Comparison of ENCODE assay signal across 37 cellular contexts in the genomic region with DNA sequence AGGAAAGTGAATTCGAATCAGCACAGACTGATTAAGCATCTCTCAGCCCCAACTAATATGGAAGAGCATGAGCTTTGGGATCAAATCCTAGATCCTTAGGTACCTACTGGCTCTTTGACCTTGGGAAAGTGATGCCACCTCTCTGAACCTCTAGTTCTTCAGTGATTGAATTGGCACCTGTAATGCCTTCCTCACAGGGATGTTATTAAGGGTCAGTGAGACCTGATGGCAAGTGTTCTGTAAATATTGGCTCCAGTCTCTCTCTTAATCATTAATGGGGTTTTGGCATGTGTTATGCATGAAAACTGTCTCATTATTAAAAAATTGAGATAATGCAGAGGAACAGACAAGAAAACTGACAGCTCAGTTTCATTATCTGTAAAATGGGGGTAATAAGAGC.
DNase-seq lines count a peak whose midpoint lies in the region; ATAC-seq, FAIRE-seq and TF ChIP-seq lines count a peak whose summit lies in the region.
"Had no signal": no experiment of that assay in that cellular context is flagged by ENCODE, and none has a peak within 500 bp of the region (broad histone marks: within the 10 kb centered on the region; RNA-seq: fewer than 3 reads in every experiment).

No MANE protein-coding gene starts in this region.

- H3K4me3 Mint-ChIP-seq in central memory CD8-positive, alpha-beta T cell: no peak overlapping the region
- H3K4me3 Mint-ChIP-seq in HFFc6: no peak overlapping the region
- H3K4me3 Mint-ChIP-seq: B cell; CD14-positive monocyte; CD4-positive, alpha-beta memory T cell; CD4-positive, alpha-beta T cell; CD4-positive, CD25-positive, alpha-beta regulatory T cell; CD8-positive, alpha-beta T cell had no signal

- TF ChIP-seq CTCF in right lobe of liver (IDR thresholded peaks at IDR 0.05) (no peak), HepG2 (CRISPR knock-in tag; IDR thresholded peaks at IDR 0.05) (no peak), LNCaP clone FGC (IDR thresholded peaks at IDR 0.05; ENCODE audit: control insufficient read depth, extremely low read depth, insufficient read depth) (no peak), VCaP (conservative IDR thresholded peaks at IDR 0.05) (no peak), HFFc6 (IDR thresholded peaks at IDR 0.05) (no peak)

- H3K4me2 ChIP-seq in HepG2 (ENCODE audit: low read depth, low read length): no peak overlapping the region
- H3K4me2 ChIP-seq: A549; BLaER1; BLaER1 treated with 17β-estradiol and CSF1 and Interleukin-3, amounts not matched to agents 10 nM and 100 nM had no signal

- no peaks in the 10 kb centered on the region for H3K9me3 ChIP-seq in right lobe of liver
- H3K9me3 ChIP-seq in HepG2 (ENCODE audit: low read length): no peaks in the 10 kb centered on the region
- H3K9me3 ChIP-seq: A549; BE2C; BLaER1; BLaER1 treated with 17β-estradiol and CSF1 and Interleukin-3, amounts not matched to agents 10 nM and 100 nM; Caco-2 had no signal

- H3K4me1 Mint-ChIP-seq in central memory CD8-positive, alpha-beta T cell: peaks cover 27% of the 10 kb centered on the region
- H3K4me1 Mint-ChIP-seq in HFFc6 (ENCODE audit: low read depth): peaks cover 20% of the 10 kb centered on the region

- in situ Hi-C loops in HepG2 (cut with HindIII; ENCODE audit: extremely low pct_ligation_motif_present, low pct_unique_long_range_greater_than_20kb): no loop called here

- H2AFZ ChIP-seq in HepG2 (ENCODE audit: low read length): no peak overlapping the region

- H3K36me3 Mint-ChIP-seq in central memory CD8-positive, alpha-beta T cell (ENCODE audit: insufficient read depth): peaks cover 9% of the 10 kb centered on the region
- H3K36me3 Mint-ChIP-seq in HFFc6 (ENCODE audit: low read depth): peaks cover 57% of the 10 kb centered on the region

- CTCF ChIA-PET in HepG2 (lab: Yijun Ruan, JAX; ENCODE audit: low intra/inter-chr PET ratio, low total read pairs): no interaction called here

- H3K27me3 Mint-ChIP-seq in central memory CD8-positive, alpha-beta T cell: no peaks in the 10 kb centered on the region
- no peaks in the 10 kb centered on the region for H3K27me3 Mint-ChIP-seq in HFFc6 (ENCODE audit: insufficient read depth)
- H3K27me3 Mint-ChIP-seq: B cell; CD4-positive, alpha-beta memory T cell; CD4-positive, alpha-beta T cell; CD4-positive, CD25-positive, alpha-beta regulatory T cell; CD8-positive, alpha-beta memory T cell had no signal

- no peak for FAIRE-seq in HepG2 (lab: Jason Lieb, UNC)
- FAIRE-seq: A204.1, A549, D721Med had no signal

- H3K27ac ChIP-seq in right lobe of liver: no peak overlapping the region
- H3K27ac ChIP-seq in HepG2 (ENCODE audit: extremely low read length, insufficient read depth, low read length): no peak overlapping the region
- peak overlapping the region; percentile 41 for H3K27ac ChIP-seq in VCaP
- H3K27ac ChIP-seq: 22Rv1; A549; BLaER1; BLaER1 treated with 17β-estradiol and CSF1 and Interleukin-3, amounts not matched to agents 10 nM and 100 nM; C4-2B had no signal

- TF ChIP-seq RAD21 in HepG2 (CRISPR knock-in tag; IDR thresholded peaks at IDR 0.05): no peak

- H3K27ac Mint-ChIP-seq in central memory CD8-positive, alpha-beta T cell (ENCODE audit: low read depth): peak overlapping the region; percentile 38
- no peak overlapping the region for H3K27ac Mint-ChIP-seq in HFFc6
- H3K27ac Mint-ChIP-seq: B cell; CD4-positive, alpha-beta T cell; CD8-positive, alpha-beta T cell had no signal

- 78% methylated on average over 1 of the region's 1 CpG for WGBS in right lobe of liver (ENCODE audit: insufficient coverage, low coverage, low lambda C conversion rate, missing lambda C conversion rate)
- whole genome bisulfite sequencing in HepG2 (ENCODE audit: low lambda C conversion rate): 0% methylated on average over 1 of the region's 1 CpG

- ATAC-seq in right lobe of liver: peak in 3 of 4 donors; percentile 48 to 71 (median 54)
- ATAC-seq in HepG2: no peak
- ATAC-seq in central memory CD8-positive, alpha-beta T cell (replicated peaks; ENCODE audit: extremely low read depth, poor library complexity, severe bottlenecking): no peak
- no peak for ATAC-seq in HG02798 (IDR thresholded peaks at IDR 0.05; ENCODE audit: poor library complexity, unreplicated experiment)
- ATAC-seq: A549; CD8-positive, alpha-beta T cell had no signal

- intact Hi-C loops in right lobe of liver (cut with DNase I) (no loop called here), HepG2 (cut with micrococcal nuclease; ENCODE audit: unreplicated experiment) (no loop called here)

- H3K27me3 ChIP-seq in right lobe of liver: no peaks in the 10 kb centered on the region
- H3K27me3 ChIP-seq in HepG2 (ENCODE audit: control insufficient read depth in 1 of 2, insufficient read depth in 2 of 2, low read length in 2 of 2): no peaks in the 10 kb centered on the region; a peak in 1 of 5 replicates
- H3K27me3 ChIP-seq: BE2C; BLaER1; BLaER1 treated with 17β-estradiol and CSF1 and Interleukin-3, amounts not matched to agents 10 nM and 100 nM had no signal

- no peaks in the 10 kb centered on the region for H3K79me2 ChIP-seq in HepG2 (ENCODE audit: insufficient read depth, low read length)

- no TSS peak for BruUV-seq in HepG2 (replicated peaks; lab: Mats Ljungman, UMichigan)

- H3K4me3 ChIP-seq in right lobe of liver: no peak overlapping the region
- H3K4me3 ChIP-seq in HepG2 (replicated peaks in 1 of 3; ENCODE audit: insufficient read depth in 1 of 3, low read depth in 2 of 3, low read length in 3 of 3): no peak overlapping the region
- H3K4me3 ChIP-seq in LNCaP clone FGC (ENCODE audit: low read depth, low read length): no peak overlapping the region
- H3K4me3 ChIP-seq: A549; BLaER1; BLaER1 treated with 17β-estradiol and CSF1 and Interleukin-3, amounts not matched to agents 10 nM and 100 nM had no signal

- H4K20me1 ChIP-seq in HepG2 (ENCODE audit: insufficient read depth, low read length): no peaks in the 10 kb centered on the region
- H4K20me1 ChIP-seq: BLaER1 had no signal

- no peaks in the 10 kb centered on the region for H3K36me3 ChIP-seq in right lobe of liver
- no peaks in the 10 kb centered on the region for H3K36me3 ChIP-seq in HepG2 (replicated peaks in 1 of 2; ENCODE audit: control insufficient read depth in 1 of 2, insufficient read depth in 2 of 2, low read length in 2 of 2)
- H3K36me3 ChIP-seq: BE2C had no signal

- H3K4me1 ChIP-seq in right lobe of liver (no peaks in the 10 kb centered on the region), HepG2 (ENCODE audit: insufficient read depth, low read length) (no peaks in the 10 kb centered on the region)
- H3K4me1 ChIP-seq: A549, Caco-2 had no signal

- TF ChIP-seq POLR2A in right lobe of liver (IDR thresholded peaks at IDR 0.05) (no peak), HepG2 (IDR thresholded peaks at IDR 0.05; ENCODE audit: insufficient read depth in 1 of 2, low read depth in 2 of 2, low read length in 2 of 2) (no peak)

- DNase-seq in right lobe of liver (no peak), HepG2 (ENCODE audit: low spot score) (no peak), LNCaP clone FGC (ENCODE audit: low read depth) (peak; percentile 4), HFFc6 (no peak), inferior parietal cortex (ENCODE audit: extremely low spot score) (no peak)
- no peak for DNase-seq in central memory CD8-positive, alpha-beta T cell (ENCODE audit: low spot score in 2 of 2)
- DNase-seq: 8988T; ACHN; AML-193; BE2C; C1 segment of cervical spinal cord; Caco-2; Calu3; CD4-positive, alpha-beta memory T cell; CD4-positive, alpha-beta T cell; CD4-positive, CD25-positive, alpha-beta regulatory T cell; CD8-positive, alpha-beta memory T cell; CD8-positive, alpha-beta T cell; COR-L47; DMS 273 treated with DMSO at 0.1 percent for 48 hours; DMS153; DMS53; DMS79; DMS79 treated with DMSO at 0.1 percent for 48 hours; DND-41; EL had no signal

- H3K9me3 Mint-ChIP-seq in central memory CD8-positive, alpha-beta T cell: no peaks in the 10 kb centered on the region
- H3K9me3 Mint-ChIP-seq in HFFc6: no peaks in the 10 kb centered on the region
- H3K9me3 Mint-ChIP-seq: CD14-positive monocyte; CD4-positive, alpha-beta memory T cell; CD4-positive, alpha-beta T cell; CD4-positive, CD25-positive, alpha-beta regulatory T cell; CD8-positive, alpha-beta memory T cell; CD8-positive, alpha-beta T cell had no signal

- TF ChIP-seq EP300 in HepG2 (IDR thresholded peaks at IDR 0.05; ENCODE audit: low read depth in 2 of 2, low read length in 2 of 2) (no peak), HepG2 (CRISPR knock-in tag; IDR thresholded peaks at IDR 0.05; ENCODE audit: borderline replicate concordance) (no peak)

- POLR2A ChIA-PET in HepG2 (lab: Yijun Ruan, JAX): no interaction called here

- no peak overlapping the region for H3K9ac ChIP-seq in HepG2 (ENCODE audit: insufficient read depth, low read depth, low read length)
- H3K9ac ChIP-seq: BLaER1; BLaER1 treated with 17β-estradiol and CSF1 and Interleukin-3, amounts not matched to agents 10 nM and 100 nM had no signal

TF ChIP-seq in HepG2, 621 proteins besides CTCF, POLR2A, EP300 and RAD21 (continues in another document):
- TF ChIP-seq KLF15 (CRISPR knock-in tag; IDR thresholded peaks at IDR 0.05; ENCODE audit: borderline replicate concordance): no peak

Comparison
In these comparisons a context has a peak if more than half of its experiments do, and no peak if none do; other contexts are left out.
1. ATAC-seq: peak in right lobe of liver (3 of 4); none in HepG2 (single experiment), central memory CD8-positive, alpha-beta T cell (single experiment) and HG02798 (single experiment).